In genomic region chr15:92906563-92907081, GRCh38 we compare ENCODE assay signal across 8 cellular contexts. TPM values are rescaled to one million over a fixed set of nuclear protein-coding genes. Genes with fewer than 3 reads are reported as not detected.
DNase-seq lines count a peak whose midpoint lies in the region; ATAC-seq and TF ChIP-seq lines count a peak whose summit lies in the region.

No MANE protein-coding gene starts in this region.

- H3K36me3 ChIP-seq in adipocyte (ENCODE audit: control insufficient read depth, insufficient read depth, low read length, severe bottlenecking) (peaks cover 20% of the 10 kb centered on the region), right lobe of liver (no peaks in the 10 kb centered on the region), transverse colon (peaks cover 0 to 3% (median 0%) of the 10 kb centered on the region in 4 donors)

- H3K4me3 ChIP-seq in adipocyte (ENCODE audit: low read length) (peak overlapping the region; percentile 96), right lobe of liver (peak overlapping the region in 1 of 3 donors; percentile 63), transverse colon (peak overlapping the region in 1 of 4 donors; percentile 82)

- H3K27ac ChIP-seq in right lobe of liver (peak overlapping the region; percentile 93 to 99 (median 98)), transverse colon (peak overlapping the region; percentile 93 to 99 (median 98))

- ATAC-seq in GM21390 (IDR thresholded peaks at IDR 0.05; ENCODE audit: unreplicated experiment), result peak; percentile 38
- peak in 1 of 4 donors; percentile 17 for ATAC-seq in right lobe of liver

- WGBS in right lobe of liver (ENCODE audit: insufficient coverage, low coverage, low lambda C conversion rate, missing lambda C conversion rate), result 14% methylated on average over 1 of the region's 1 CpG
- 20% methylated on average over 1 of the region's 1 CpG; no CpG with 5 or more reads in 1 of the 2 donors for WGBS in transverse colon (ENCODE audit: low coverage in 1 of 2), 2 donors

- DNase-seq in Caki2 (ENCODE audit: low read depth) (peak; percentile 88), LoVo (ENCODE audit: low spot score) (peak; percentile 80), adipocyte (ENCODE audit: low read depth) (no peak), right lobe of liver (no peak), transverse colon (no peak), NCI-H524 (lab: John Stamatoyannopoulos, UW) (no peak), NCI-H446 (lab: John Stamatoyannopoulos, UW) (no peak)

- H3K27me3 ChIP-seq in adipocyte (replicated peaks; ENCODE audit: control insufficient read depth, insufficient read depth, low read length) (no peaks in the 10 kb centered on the region), right lobe of liver (no peaks in the 10 kb centered on the region), transverse colon (no peaks in the 10 kb centered on the region)

- intact Hi-C loops in right lobe of liver (cut with DNase I), result no loop called here
- intact Hi-C loops in transverse colon (cut with DNase I; ENCODE audit: low total_unique reads), result no loop called here

- TF ChIP-seq EP300 in transverse colon (IDR thresholded peaks at IDR 0.05; ENCODE audit: low read depth), result no peak

- TF ChIP-seq POLR2A in right lobe of liver (IDR thresholded peaks at IDR 0.05), result no peak
- TF ChIP-seq POLR2A in transverse colon (IDR thresholded peaks at IDR 0.05), result no peak

- no peak for TF ChIP-seq CTCF in right lobe of liver (IDR thresholded peaks at IDR 0.05)
- no peak for TF ChIP-seq CTCF in transverse colon (IDR thresholded peaks at IDR 0.05)

- no peaks in the 10 kb centered on the region for H3K9me3 ChIP-seq in adipocyte (ENCODE audit: control insufficient read depth, low read length)
- H3K9me3 ChIP-seq in right lobe of liver, result no peaks in the 10 kb centered on the region
- no peaks in the 10 kb centered on the region for H3K9me3 ChIP-seq in transverse colon

- peak overlapping the region; percentile 99 for H3K9ac ChIP-seq in adipocyte (ENCODE audit: low read length)

- H3K4me1 ChIP-seq in adipocyte (ENCODE audit: control insufficient read depth, insufficient read depth, low read length) (peaks cover 70% of the 10 kb centered on the region), right lobe of liver (peaks cover 0 to 58% (median 10%) of the 10 kb centered on the region in 4 donors), transverse colon (peaks cover 36 to 84% (median 76%) of the 10 kb centered on the region in 4 donors)

- in situ Hi-C loops in Caki2 (cut with HindIII; ENCODE audit: low pct_unique_long_range_greater_than_20kb, low sequenced_read_pairs), result loop anchor here (25.0 kb wide), 1 partner anchor 94 kb away; no protein-coding TSS in a partner anchor
- in situ Hi-C loops in transverse colon (cut with MboI; ENCODE audit: low pct_ligation_motif_present in 1 of 4, low pct_unique_long_range_greater_than_20kb in 1 of 4, low sequenced_read_pairs in 3 of 4), result no loop called here

RNA-seq across cellular contexts. Expression of gene CHD2, which starts 6.5 kb away (rescaled TPM):
- total RNA-seq in Caki2 (2014; rRNA removed; shearing (Covaris generic); ENCODE audit: low replicate concordance), result 26.6 and 83.0 TPM in 2 replicates
- total RNA-seq in right lobe of liver (10 to 100 TPM; 41.4 to 65.0 (median 56.6) TPM), transverse colon (100 to 1,000 TPM in 3 of 4 donors, 10 to 100 TPM in 1; 90.5 to 190 (median 138) TPM)

Comparison
In these comparisons a context has a peak if more than half of its experiments do, and no peak if none do; other contexts are left out.
1. DNase-seq: peak in Caki2 (single experiment) and LoVo (single experiment); none in adipocyte (single experiment), right lobe of liver (0 of 3), transverse colon (single experiment), NCI-H524 (0 of 2) and NCI-H446 (0 of 2).